1 cellular context compared by ENCODE assay signal in genomic region chr1:43007377-43008105, GRCh38.
TF ChIP-seq lines count a peak whose summit lies in the region.

No MANE protein-coding gene starts in this region.

TF ChIP-seq in GM23338, 12 proteins besides CTCF, POLR2A, EP300 and RAD21 (continued from another document):
- TF ChIP-seq ZNF462 (CRISPR knock-in tag; IDR thresholded peaks at IDR 0.05) = no peak
- no peak for TF ChIP-seq POLR2AphosphoS5 (IDR thresholded peaks at IDR 0.05; ENCODE audit: low read depth)
- no peak for TF ChIP-seq ZNF331 (CRISPR knock-in tag; IDR thresholded peaks at IDR 0.05; ENCODE audit: low read depth)
- no peak for TF ChIP-seq ETS1 (IDR thresholded peaks at IDR 0.05)
- no peak for TF ChIP-seq STAT1 (IDR thresholded peaks at IDR 0.05; ENCODE audit: unreplicated experiment)
- no peak for TF ChIP-seq CREB1 (CRISPR knock-in tag; IDR thresholded peaks at IDR 0.05; ENCODE audit: low read depth)
TF ChIP-seq in GM23338: peak in this region for 0.
